ENCODE assay signal across 1 cellular context in genomic region chr2:30368258-30368657, GRCh38.
TF ChIP-seq lines count a peak whose summit lies in the region.

No MANE protein-coding gene starts in this region.

TF ChIP-seq in GM23338, 12 proteins besides CTCF, POLR2A, EP300 and RAD21 (continued from another document):
- TF ChIP-seq REST (IDR thresholded peaks at IDR 0.05; ENCODE audit: unreplicated experiment): no peak
